In genomic region chr10:22573820-22574569, GRCh38 we compare ENCODE assay signal across 8 cellular contexts.
DNase-seq lines count a peak whose midpoint lies in the region; ATAC-seq and TF ChIP-seq lines count a peak whose summit lies in the region.

No MANE protein-coding gene starts in this region.

- in situ Hi-C loops in mammary epithelial cell (cut with MboI; ENCODE audit: low sequenced_read_pairs in 2 of 2) = loop anchor here in 1 of 2 donors (25.0 kb wide), 1 partner anchor 413 kb away; no protein-coding TSS in a partner anchor

- no peaks in the 10 kb centered on the region for H3K27me3 Mint-ChIP-seq in naive thymus-derived CD8-positive, alpha-beta T cell

- no peak overlapping the region for H3K4me2 ChIP-seq in mammary epithelial cell (ENCODE audit: insufficient read depth, low read depth, low read length)

- H3K4me1 ChIP-seq in mammary epithelial cell (ENCODE audit: insufficient read depth, low read length) = no peaks in the 10 kb centered on the region

- intact Hi-C loops in mammary epithelial cell (cut with micrococcal nuclease) = loop anchor here (1.0 to 10.0 kb wide), 2 partner anchors 281 to 415 kb away; no protein-coding TSS in a partner anchor

- CTCF ChIA-PET in mammary epithelial cell (lab: Charles Lee; ENCODE audit: low non-redundant PET) = no interaction called here

- no peak overlapping the region for H2AFZ ChIP-seq in mammary epithelial cell (ENCODE audit: low read depth, low read length)

- H3K4me1 Mint-ChIP-seq in naive thymus-derived CD8-positive, alpha-beta T cell = peaks cover 31 to 75% (median 71%) of the 10 kb centered on the region in 4 donors

- peaks cover 6 to 90% (median 17%) of the 10 kb centered on the region in 3 donors for H3K36me3 Mint-ChIP-seq in naive thymus-derived CD8-positive, alpha-beta T cell

- peak; percentile 28 to 48 for TF ChIP-seq CTCF in mammary epithelial cell (conservative IDR thresholded peaks at IDR 0.05 in 1 of 2, IDR thresholded peaks at IDR 0.05 in 1 of 2; ENCODE audit: extremely low read depth in 1 of 2, insufficient read depth in 1 of 2, low read depth in 1 of 2, low read length in 2 of 2)

- H3K36me3 ChIP-seq in mammary epithelial cell (ENCODE audit: insufficient read depth, low read length) = peaks cover 3% of the 10 kb centered on the region

- peak overlapping the region in 9 of 10 donors; percentile 19 to 83 (median 55) for H3K4me3 Mint-ChIP-seq in naive thymus-derived CD8-positive, alpha-beta T cell

- peak; percentile 41 for DNase-seq in activated T-cell treated with anti-CD3 and anti-CD28 coated beads, Interleukin-2, amount 50 U/mL, for 1 hour
- no peak for DNase-seq in activated T-cell treated with anti-CD3 and anti-CD28 coated beads, Interleukin-2, amount 50 U/mL, for 48 hours
- DNase-seq in NAMALWA (ENCODE audit: low spot score) = peak; percentile 36
- peak; percentile 16 for DNase-seq in mammary epithelial cell
- DNase-seq in naive thymus-derived CD8-positive, alpha-beta T cell = peak in 4 of 10 donors; percentile 31 to 41 (median 38)
- DNase-seq in NCI-H2029 (lab: John Stamatoyannopoulos, UW) = no peak
- DNase-seq in NCI-H510A treated with DMSO at 0.1 percent for 48 hours (lab: John Stamatoyannopoulos, UW) = no peak

- no peaks in the 10 kb centered on the region for H3K79me2 ChIP-seq in mammary epithelial cell (ENCODE audit: insufficient read depth, low read length)

- WGBS in mammary epithelial cell (ENCODE audit: low coverage, missing lambda C conversion rate) = 55% methylated on average over 3 of the region's 7 CpGs

- no peaks in the 10 kb centered on the region for H4K20me1 ChIP-seq in mammary epithelial cell (ENCODE audit: insufficient read depth, low read length)

- BruUV-seq in mammary epithelial cell (replicated peaks; lab: Mats Ljungman, UMichigan) = no TSS peak

- peak overlapping the region; percentile 33 to 96 (median 87) for H3K27ac Mint-ChIP-seq in naive thymus-derived CD8-positive, alpha-beta T cell

- no peaks in the 10 kb centered on the region for H3K27me3 ChIP-seq in mammary epithelial cell (ENCODE audit: insufficient read depth, low read length)

- POLR2A ChIA-PET in naive thymus-derived CD8-positive, alpha-beta T cell (lab: Charles Lee) = interaction anchor here (0.7 to 1.3 kb wide), 6 partner anchors 37 to 562 kb away, joined by 3 to 4 read pairs (median 3); no protein-coding TSS in a partner anchor

- no peaks in the 10 kb centered on the region for H3K9me3 ChIP-seq in mammary epithelial cell (replicated peaks; ENCODE audit: insufficient read depth, low read length)

- dilution Hi-C loops in mammary epithelial cell (cut with HindIII; ENCODE audit: low sequenced_read_pairs) = loop anchor here (25.0 kb wide), 1 partner anchor 413 kb away; no protein-coding TSS in a partner anchor

- H3K4me3 ChIP-seq in mammary epithelial cell (replicated peaks in 1 of 3; ENCODE audit: insufficient read depth in 1 of 3, low read depth in 2 of 3, low read length in 3 of 3) = no peak overlapping the region

- no peak overlapping the region for H3K9ac ChIP-seq in mammary epithelial cell (ENCODE audit: insufficient read depth, low read length)

- H3K9me3 Mint-ChIP-seq in naive thymus-derived CD8-positive, alpha-beta T cell = no peaks in the 10 kb centered on the region

- ATAC-seq in naive thymus-derived CD8-positive, alpha-beta T cell = peak; percentile 63 to 89
- no peak for ATAC-seq in HG02763 (IDR thresholded peaks at IDR 0.05; ENCODE audit: unreplicated experiment)

- no peak overlapping the region for H3K27ac ChIP-seq in mammary epithelial cell (ENCODE audit: insufficient read depth, low read depth, low read length)

Comparison
In these comparisons a context has a peak if more than half of its experiments do, and no peak if none do; other contexts are left out.
1. DNase-seq: peak in activated T-cell treated with anti-CD3 and anti-CD28 coated beads, Interleukin-2, amount 50 U/mL, for 1 hour (single experiment), NAMALWA (single experiment) and mammary epithelial cell (single experiment); none in activated T-cell treated with anti-CD3 and anti-CD28 coated beads, Interleukin-2, amount 50 U/mL, for 48 hours (0 of 2), NCI-H2029 (single experiment) and NCI-H510A treated with DMSO at 0.1 percent for 48 hours (single experiment).